ENCODE assay signal across 8 cellular contexts in the genomic region with DNA sequence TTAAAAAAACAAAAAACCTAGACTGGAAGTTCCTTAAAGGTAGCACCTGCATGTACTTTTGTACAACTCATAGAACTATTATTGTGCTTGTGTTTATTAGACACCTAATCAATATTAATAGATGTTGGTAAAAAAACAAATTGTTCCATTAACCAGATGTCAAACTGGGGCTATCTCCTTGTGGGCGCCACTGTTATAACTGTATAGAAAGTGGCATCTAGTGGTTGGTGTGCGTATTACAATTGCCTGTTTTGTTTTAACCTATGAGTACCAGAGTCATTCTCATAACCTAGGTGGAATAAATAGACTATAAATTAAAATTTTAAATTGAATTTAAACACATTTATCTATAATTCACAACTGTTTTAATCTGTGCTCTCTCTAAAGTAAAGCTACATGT.
DNase-seq lines count a peak whose midpoint lies in the region; ATAC-seq and TF ChIP-seq lines count a peak whose summit lies in the region.

No MANE protein-coding gene starts in this region.

- H3K36me3 Mint-ChIP-seq in Caco-2 (ENCODE audit: insufficient read depth, unreplicated experiment) (peaks cover 5% of the 10 kb centered on the region), chondrocyte (ENCODE audit: low read depth) (peaks cover 8% of the 10 kb centered on the region), nephron progenitor cell (ENCODE audit: low read depth) (peaks cover 35% of the 10 kb centered on the region)
- no peaks in the 10 kb centered on the region for H3K36me3 Mint-ChIP-seq in CD8-positive, alpha-beta T cell

- CTCF ChIA-PET in Caco-2 (lab: Charles Lee): no interaction called here
- CTCF ChIA-PET in CD8-positive, alpha-beta T cell (lab: Charles Lee): no interaction called here

- POLR2A ChIA-PET in Caco-2 (lab: Charles Lee): no interaction called here
- POLR2A ChIA-PET in CD8-positive, alpha-beta T cell (lab: Charles Lee): no interaction called here

- H3K27ac Mint-ChIP-seq in Caco-2 (ENCODE audit: unreplicated experiment): no peak overlapping the region
- no peak overlapping the region for H3K27ac Mint-ChIP-seq in chondrocyte (ENCODE audit: unreplicated experiment)
- no peak overlapping the region for H3K27ac Mint-ChIP-seq in nephron progenitor cell
- no peak overlapping the region for H3K27ac Mint-ChIP-seq in CD8-positive, alpha-beta T cell

- H3K4me3 Mint-ChIP-seq in Caco-2 (ENCODE audit: unreplicated experiment) (no peak overlapping the region), chondrocyte (ENCODE audit: unreplicated experiment) (no peak overlapping the region), nephron progenitor cell (no peak overlapping the region)
- H3K4me3 Mint-ChIP-seq in CD8-positive, alpha-beta T cell: no peak overlapping the region

- no peaks in the 10 kb centered on the region for H3K36me3 ChIP-seq in Caco-2 (ENCODE audit: control insufficient read depth, insufficient read depth, low read length)
- H3K36me3 ChIP-seq in CD8-positive, alpha-beta T cell (ENCODE audit: insufficient read depth, low read length): no peaks in the 10 kb centered on the region

- DNase-seq in Caco-2 (peak in 1 of 2 experiments; percentile 36), NCI-H2227 treated with DMSO at 0.1 percent for 48 hours (lab: John Stamatoyannopoulos, UW) (peak; percentile 7), chondrocyte (ENCODE audit: low spot score) (no peak), nephron progenitor cell (peak; percentile 24)
- no peak for DNase-seq in effector CD8-positive, alpha-beta T cell (lab: John Stamatoyannopoulos, UW)
- no peak for DNase-seq in CD8-positive, alpha-beta T cell

- H3K4me3 ChIP-seq in Caco-2 (ENCODE audit: low read depth, low read length): no peak overlapping the region
- no peak overlapping the region for H3K4me3 ChIP-seq in CD8-positive, alpha-beta T cell (ENCODE audit: low read depth, low read length)

- intact Hi-C loops in Caco-2 (cut with micrococcal nuclease; ENCODE audit: unreplicated experiment): loop anchor here (1.0 to 2.0 kb wide), 3 partner anchors 96 to 313 kb away; no protein-coding TSS in a partner anchor
- intact Hi-C loops in CD8-positive, alpha-beta T cell (cut with DNase I, micrococcal nuclease): no loop called here

- no peaks in the 10 kb centered on the region for H3K27me3 ChIP-seq in Caco-2 (replicated peaks; ENCODE audit: control insufficient read depth, insufficient read depth, low read length)
- H3K27me3 ChIP-seq in CD8-positive, alpha-beta T cell (ENCODE audit: insufficient read depth, low read length): no peaks in the 10 kb centered on the region

- ATAC-seq in GM18873 (IDR thresholded peaks at IDR 0.05; ENCODE audit: low FRiP score, unreplicated experiment): peak; percentile 87
- ATAC-seq in HG03103 (IDR thresholded peaks at IDR 0.05; ENCODE audit: low read depth, unreplicated experiment): peak; percentile 88
- ATAC-seq in CD8-positive, alpha-beta T cell: no peak

- H3K9me3 Mint-ChIP-seq in Caco-2 (ENCODE audit: unreplicated experiment) (no peaks in the 10 kb centered on the region), chondrocyte (ENCODE audit: low read depth) (peaks cover 6% of the 10 kb centered on the region), nephron progenitor cell (peaks cover 19% of the 10 kb centered on the region)
- no peaks in the 10 kb centered on the region for H3K9me3 Mint-ChIP-seq in CD8-positive, alpha-beta T cell

- H3K9me3 ChIP-seq in Caco-2: no peaks in the 10 kb centered on the region
- H3K9me3 ChIP-seq in CD8-positive, alpha-beta T cell (ENCODE audit: low read length): no peaks in the 10 kb centered on the region

- no peak overlapping the region for H3K27ac ChIP-seq in CD8-positive, alpha-beta T cell (ENCODE audit: low read depth, low read length)

- H3K27me3 Mint-ChIP-seq in Caco-2 (ENCODE audit: insufficient read depth, unreplicated experiment) (no peaks in the 10 kb centered on the region), chondrocyte (ENCODE audit: low read depth) (no peaks in the 10 kb centered on the region), nephron progenitor cell (ENCODE audit: low read depth, poor library complexity) (no peaks in the 10 kb centered on the region)
- no peaks in the 10 kb centered on the region for H3K27me3 Mint-ChIP-seq in CD8-positive, alpha-beta T cell (ENCODE audit: low read depth)

- BruUV-seq in Caco-2 (replicated peaks; lab: Mats Ljungman, UMichigan): no TSS peak

- H3K4me1 ChIP-seq in Caco-2: no peaks in the 10 kb centered on the region
- no peaks in the 10 kb centered on the region for H3K4me1 ChIP-seq in CD8-positive, alpha-beta T cell (ENCODE audit: insufficient read depth, low read length)

- H3K4me1 Mint-ChIP-seq in Caco-2 (ENCODE audit: low read depth, unreplicated experiment) (peaks cover 10% of the 10 kb centered on the region), chondrocyte (ENCODE audit: low read depth) (peaks cover 14% of the 10 kb centered on the region), nephron progenitor cell (no peaks in the 10 kb centered on the region)
- H3K4me1 Mint-ChIP-seq in CD8-positive, alpha-beta T cell (ENCODE audit: low read depth): no peaks in the 10 kb centered on the region

- TF ChIP-seq CTCF in Caco-2 (IDR thresholded peaks at IDR 0.05; ENCODE audit: insufficient read depth in 1 of 2, low read depth in 1 of 2, low read length in 1 of 2, severe bottlenecking in 1 of 2, unreplicated experiment in 1 of 2) (peak; percentile 53 to 63), chondrocyte (IDR thresholded peaks at IDR 0.05) (peak; percentile 97), nephron progenitor cell (IDR thresholded peaks at IDR 0.05) (peak; percentile 91)
- no peak for TF ChIP-seq CTCF in CD8-positive, alpha-beta T cell (IDR thresholded peaks at IDR 0.05)

Comparison
In these comparisons a context has a peak if more than half of its experiments do, and no peak if none do; other contexts are left out.
1. DNase-seq: peak in NCI-H2227 treated with DMSO at 0.1 percent for 48 hours (single experiment) and nephron progenitor cell (single experiment); none in chondrocyte (single experiment), effector CD8-positive, alpha-beta T cell (single experiment) and CD8-positive, alpha-beta T cell (0 of 7).